Comparison of ENCODE assay signal across 8 cellular contexts in the genomic region with DNA sequence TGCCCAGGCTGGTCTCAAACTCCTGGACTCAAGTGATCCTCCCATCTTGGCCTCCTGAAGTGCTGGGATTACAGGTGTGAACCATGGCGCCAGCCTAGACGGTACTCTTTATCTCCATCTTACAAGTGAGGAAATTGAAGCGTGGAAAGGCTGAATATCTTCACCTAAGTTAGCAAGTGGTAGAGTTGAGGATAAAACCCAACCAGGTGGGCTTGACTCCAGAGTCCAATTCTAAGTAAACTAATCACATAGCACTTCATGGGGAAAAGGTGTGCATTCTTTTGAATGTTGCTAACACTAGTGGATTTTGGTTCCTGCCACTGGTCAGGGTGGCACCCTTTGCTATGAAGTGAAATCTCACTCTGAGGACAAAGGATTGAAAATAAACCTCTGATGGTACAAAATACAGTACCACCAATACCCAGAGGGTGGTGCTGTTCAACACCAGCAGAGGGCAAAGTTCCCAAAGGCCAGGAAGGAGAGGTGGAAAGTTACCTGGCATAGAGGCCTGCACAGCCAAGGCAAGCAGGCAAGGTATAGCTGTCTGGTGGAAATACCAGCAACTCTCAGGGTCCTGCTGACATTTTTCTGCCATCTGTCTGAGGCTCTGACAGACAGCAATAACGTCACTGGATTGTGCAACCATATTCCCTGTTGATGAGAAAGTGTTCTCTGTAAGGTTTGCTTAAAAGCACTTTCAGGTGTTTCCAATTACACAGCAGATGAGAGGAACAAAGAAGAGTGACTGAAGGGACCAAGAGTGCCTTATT. TPM values are rescaled to one million over a fixed set of nuclear protein-coding genes. Genes with fewer than 3 reads are reported as not detected.
DNase-seq lines count a peak whose midpoint lies in the region; ATAC-seq and TF ChIP-seq lines count a peak whose summit lies in the region.

No MANE protein-coding gene starts in this region.

- H3K36me3 ChIP-seq in A673 (ENCODE audit: insufficient read depth, low read length, poor library complexity, severe bottlenecking) (peaks cover 90% of the 10 kb centered on the region), muscle layer of duodenum (ENCODE audit: control insufficient read depth in 1 of 2, insufficient read depth in 2 of 2, low read length in 2 of 2) (peaks cover 77 to 92% of the 10 kb centered on the region in 2 donors)

- CTCF ChIA-PET in A673 (lab: Charles Lee) = interaction anchor here (0.6 kb wide), 1 partner anchor 90 kb away, joined by 3 read pairs; no protein-coding TSS in a partner anchor

- peak; percentile 84 for TF ChIP-seq CTCF in A673 (conservative IDR thresholded peaks at IDR 0.05; ENCODE audit: low read depth, low read length)

- peaks cover 1% of the 10 kb centered on the region for H3K4me1 Mint-ChIP-seq in activated CD4-positive, alpha-beta T cell treated with anti-CD3 and anti-CD28 coated beads, Interleukin-2, amount 10 ng/mL, durations not matched to agents 24 days and 14 days

- BruUV-seq in A673 (replicated peaks; lab: Mats Ljungman, UMichigan) = no TSS peak

- no peak overlapping the region for H3K4me3 Mint-ChIP-seq in activated CD4-positive, alpha-beta T cell treated with anti-CD3 and anti-CD28 coated beads, Interleukin-2, amount 10 ng/mL, durations not matched to agents 24 days and 14 days

- intact Hi-C loops in A673 (cut with micrococcal nuclease; ENCODE audit: unreplicated experiment) = loop anchor here (1.0 kb wide), 1 partner anchor 90 kb away; no protein-coding TSS in a partner anchor
- intact Hi-C loops in activated CD4-positive, alpha-beta T cell treated with anti-CD3 and anti-CD28 coated beads, Interleukin-2, amount 10 ng/mL, durations not matched to agents 24 days and 14 days (cut with micrococcal nuclease) = loop anchor here (1.0 kb wide), 1 partner anchor 90 kb away; no protein-coding TSS in a partner anchor

- H3K27me3 ChIP-seq in A673 (replicated peaks; ENCODE audit: insufficient read depth, low read depth, low read length, poor library complexity) (no peaks in the 10 kb centered on the region), muscle layer of duodenum (ENCODE audit: low read depth, low read length) (no peaks in the 10 kb centered on the region)

- H3K36me3 Mint-ChIP-seq in activated CD4-positive, alpha-beta T cell treated with anti-CD3 and anti-CD28 coated beads, Interleukin-2, amount 10 ng/mL, durations not matched to agents 24 days and 14 days (ENCODE audit: low read depth) = peaks cover 69% of the 10 kb centered on the region

- H3K9me3 ChIP-seq in A673 (ENCODE audit: low read depth, low read length, poor library complexity, severe bottlenecking) (no peaks in the 10 kb centered on the region), muscle layer of duodenum (ENCODE audit: control insufficient read depth in 1 of 2, low read length in 2 of 2) (no peaks in the 10 kb centered on the region)

- no peaks in the 10 kb centered on the region for H3K9me3 Mint-ChIP-seq in activated CD4-positive, alpha-beta T cell treated with anti-CD3 and anti-CD28 coated beads, Interleukin-2, amount 10 ng/mL, durations not matched to agents 24 days and 14 days

- H3K27me3 Mint-ChIP-seq in activated CD4-positive, alpha-beta T cell treated with anti-CD3 and anti-CD28 coated beads, Interleukin-2, amount 10 ng/mL, durations not matched to agents 24 days and 14 days = no peaks in the 10 kb centered on the region

- H3K4me3 ChIP-seq in A673 (ENCODE audit: low read depth, low read length, poor library complexity, severe bottlenecking) = no peak overlapping the region
- H3K4me3 ChIP-seq in muscle layer of duodenum (ENCODE audit: low read depth in 1 of 2, low read length in 2 of 2) = no peak overlapping the region

- H3K4me1 ChIP-seq in A673 (ENCODE audit: insufficient read depth, low read length, poor library complexity, severe bottlenecking) (no peaks in the 10 kb centered on the region), muscle layer of duodenum (ENCODE audit: control insufficient read depth in 1 of 2, insufficient read depth in 2 of 2, low read length in 2 of 2) (no peaks in the 10 kb centered on the region)

- peak; percentile 57 for DNase-seq in A673 (ENCODE audit: low spot score)
- peak; percentile 59 for DNase-seq in GM03348 (ENCODE audit: low spot score)
- DNase-seq in NCI-H1092 (lab: John Stamatoyannopoulos, UW) = peak; percentile 4
- peak; percentile 83 for DNase-seq in activated CD4-positive, alpha-beta T cell treated with anti-CD3 and anti-CD28 coated beads, Interleukin-2, amount 10 ng/mL, durations not matched to agents 24 days and 14 days
- peak; percentile 37 to 68 for DNase-seq in erythroblast (lab: John Stamatoyannopoulos, UW)
- DNase-seq in cortex of kidney (lab: John Stamatoyannopoulos, UW) = no peak

- H3K27ac Mint-ChIP-seq in activated CD4-positive, alpha-beta T cell treated with anti-CD3 and anti-CD28 coated beads, Interleukin-2, amount 10 ng/mL, durations not matched to agents 24 days and 14 days = peak overlapping the region; percentile 43

- H3K27ac ChIP-seq in A673 (ENCODE audit: low read depth, low read length, poor library complexity, severe bottlenecking) = no peak overlapping the region
- H3K27ac ChIP-seq in muscle layer of duodenum (ENCODE audit: low read length) = peak overlapping the region; percentile 3

- TF ChIP-seq POLR2A in erythroblast (IDR thresholded peaks at IDR 0.05; ENCODE audit: low read length) = no peak

- POLR2A ChIA-PET in A673 (lab: Charles Lee; ENCODE audit: low non-redundant PET) = no interaction called here

- ATAC-seq in GM19467 (IDR thresholded peaks at IDR 0.05; ENCODE audit: unreplicated experiment) = no peak

RNA-seq across cellular contexts. Expression of a gene that starts 17.6 kb away (rescaled TPM):
- 44.8 and 49.2 TPM in 2 replicates for total RNA-seq in A673 (2021)
- total RNA-seq in activated CD4-positive, alpha-beta T cell treated with anti-CD3 and anti-CD28 coated beads, Interleukin-2, amount 10 ng/mL, durations not matched to agents 24 days and 14 days = 42.9 and 43.1 TPM in 2 replicates

RNA-seq across cellular contexts. Expression of a gene that starts 17.7 kb away (rescaled TPM):
- 52.7 and 56.4 TPM in 2 replicates for total RNA-seq in A673 (2021)
- 57.9 and 59.8 TPM in 2 replicates for total RNA-seq in activated CD4-positive, alpha-beta T cell treated with anti-CD3 and anti-CD28 coated beads, Interleukin-2, amount 10 ng/mL, durations not matched to agents 24 days and 14 days

RNA-seq across cellular contexts. Expression of a gene that starts 34.7 kb away (rescaled TPM):
- 70.6 and 72.5 TPM in 2 replicates for total RNA-seq in A673 (2021)
- total RNA-seq in activated CD4-positive, alpha-beta T cell treated with anti-CD3 and anti-CD28 coated beads, Interleukin-2, amount 10 ng/mL, durations not matched to agents 24 days and 14 days = 100 and 103 TPM in 2 replicates

RNA-seq across cellular contexts. Expression of a gene that starts 35.2 kb away (rescaled TPM):
- total RNA-seq in A673 (2021) = 3.1 and 4.2 TPM in 2 replicates
- 1.8 and 2.1 TPM in 2 replicates for total RNA-seq in activated CD4-positive, alpha-beta T cell treated with anti-CD3 and anti-CD28 coated beads, Interleukin-2, amount 10 ng/mL, durations not matched to agents 24 days and 14 days

RNA-seq across cellular contexts. Expression of a gene that starts 37.6 kb away (rescaled TPM):
- total RNA-seq in A673 (2021) = 603 and 668 TPM in 2 replicates
- total RNA-seq in activated CD4-positive, alpha-beta T cell treated with anti-CD3 and anti-CD28 coated beads, Interleukin-2, amount 10 ng/mL, durations not matched to agents 24 days and 14 days = 1,086 and 1,108 TPM in 2 replicates
